1 cellular context compared by ENCODE assay signal in the genomic region with DNA sequence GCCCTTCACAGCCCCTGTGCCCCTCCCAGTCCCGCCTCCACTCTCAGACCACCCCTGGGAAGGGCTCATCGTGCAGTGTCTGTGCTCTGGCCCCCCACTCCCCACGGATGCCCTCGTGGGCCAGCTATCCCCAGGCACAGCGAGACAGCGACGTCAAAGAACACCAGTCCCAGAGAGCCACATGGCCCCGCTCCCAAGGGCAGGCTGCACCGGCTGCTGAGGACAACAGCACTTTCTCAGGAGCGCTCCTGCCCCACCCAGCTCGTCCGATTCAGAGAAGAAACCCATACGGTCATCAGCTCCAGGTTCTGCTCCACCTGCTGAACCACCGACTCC.
A peak's percentile ranks its signal among the peaks of the same experiment; 100 is the strongest.
TF ChIP-seq lines count a peak whose summit lies in the region.

No MANE protein-coding gene starts in this region.

TF ChIP-seq in GM12878, 131 proteins besides CTCF, POLR2A, EP300 and RAD21:
- TF ChIP-seq, protein P1, sequence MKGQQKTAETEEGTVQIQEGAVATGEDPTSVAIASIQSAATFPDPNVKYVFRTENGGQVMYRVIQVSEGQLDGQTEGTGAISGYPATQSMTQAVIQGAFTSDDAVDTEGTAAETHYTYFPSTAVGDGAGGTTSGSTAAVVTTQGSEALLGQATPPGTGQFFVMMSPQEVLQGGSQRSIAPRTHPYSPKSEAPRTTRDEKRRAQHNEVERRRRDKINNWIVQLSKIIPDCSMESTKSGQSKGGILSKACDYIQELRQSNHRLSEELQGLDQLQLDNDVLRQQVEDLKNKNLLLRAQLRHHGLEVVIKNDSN (IDR thresholded peaks at IDR 0.05; ENCODE audit: borderline replicate concordance, extremely low read length, insufficient read depth, low read depth, low read length) = no peak
- TF ChIP-seq, protein P2, sequence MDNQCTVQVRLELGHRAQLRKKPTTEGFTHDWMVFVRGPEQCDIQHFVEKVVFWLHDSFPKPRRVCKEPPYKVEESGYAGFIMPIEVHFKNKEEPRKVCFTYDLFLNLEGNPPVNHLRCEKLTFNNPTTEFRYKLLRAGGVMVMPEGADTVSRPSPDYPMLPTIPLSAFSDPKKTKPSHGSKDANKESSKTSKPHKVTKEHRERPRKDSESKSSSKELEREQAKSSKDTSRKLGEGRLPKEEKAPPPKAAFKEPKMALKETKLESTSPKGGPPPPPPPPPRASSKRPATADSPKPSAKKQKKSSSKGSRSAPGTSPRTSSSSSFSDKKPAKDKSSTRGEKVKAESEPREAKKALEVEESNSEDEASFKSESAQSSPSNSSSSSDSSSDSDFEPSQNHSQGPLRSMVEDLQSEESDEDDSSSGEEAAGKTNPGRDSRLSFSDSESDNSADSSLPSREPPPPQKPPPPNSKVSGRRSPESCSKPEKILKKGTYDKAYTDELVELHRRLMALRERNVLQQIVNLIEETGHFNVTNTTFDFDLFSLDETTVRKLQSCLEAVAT (IDR thresholded peaks at IDR 0.05) = peak; percentile 66
- no peak for TF ChIP-seq IRF4 (IDR thresholded peaks at IDR 0.05; ENCODE audit: low read depth, low read length)
- TF ChIP-seq ZNF384 (IDR thresholded peaks at IDR 0.05; ENCODE audit: borderline replicate concordance, low read depth, low read length) = no peak
- 0 out of 2 replicates have a peak, but pooled peaks have one; percentile 38 for TF ChIP-seq ZBED1 (IDR thresholded peaks at IDR 0.05; ENCODE audit: borderline replicate concordance)
- no peak for TF ChIP-seq SREBF2 (IDR thresholded peaks at IDR 0.05; ENCODE audit: low read length)
